ENCODE assay signal across 9 cellular contexts in genomic region chr1:234656981-234657651, GRCh38. TPM values are rescaled to one million over a fixed set of nuclear protein-coding genes. Genes with fewer than 3 reads are reported as not detected.
DNase-seq lines count a peak whose midpoint lies in the region; ATAC-seq and TF ChIP-seq lines count a peak whose summit lies in the region.
"Had no signal": no experiment of that assay in that cellular context is flagged by ENCODE, and none has a peak within 500 bp of the region (broad histone marks: within the 10 kb centered on the region; RNA-seq: fewer than 3 reads in every experiment).

No MANE protein-coding gene starts in this region.

- no peak overlapping the region for H3K9ac ChIP-seq in Loucy (ENCODE audit: low read depth, low read length, poor library complexity, severe bottlenecking)

- H3K27me3 ChIP-seq in Loucy (ENCODE audit: insufficient read depth, low read length, poor library complexity, severe bottlenecking) (no peaks in the 10 kb centered on the region), body of pancreas (no peaks in the 10 kb centered on the region), gastrocnemius medialis (no peaks in the 10 kb centered on the region)
- H3K27me3 ChIP-seq: cardiac muscle cell had no signal

- H3K36me3 ChIP-seq in Loucy (ENCODE audit: insufficient read depth, low read length): no peaks in the 10 kb centered on the region
- H3K36me3 ChIP-seq in body of pancreas (replicated peaks in 1 of 2; ENCODE audit: insufficient read depth in 1 of 2, low read depth in 2 of 2): no peaks in the 10 kb centered on the region
- no peaks in the 10 kb centered on the region for H3K36me3 ChIP-seq in gastrocnemius medialis
- H3K36me3 ChIP-seq: cardiac muscle cell had no signal

- in situ Hi-C loops in gastrocnemius medialis (cut with MboI; ENCODE audit: low sequenced_read_pairs in 4 of 4): no loop called here

- no peak overlapping the region for H3K4me2 ChIP-seq in Loucy (ENCODE audit: low read depth, low read length, poor library complexity, severe bottlenecking)

- peak overlapping the region; percentile 64 to 85 (median 82) for H3K27ac ChIP-seq in body of pancreas
- H3K27ac ChIP-seq in gastrocnemius medialis: no peak overlapping the region
- H3K27ac ChIP-seq: cardiac muscle cell had no signal

- H3F3A ChIP-seq in Loucy (ENCODE audit: low read depth): no peaks in the 10 kb centered on the region

- no peaks in the 10 kb centered on the region for H3K9me2 ChIP-seq in Loucy (replicated peaks; ENCODE audit: low read depth, low read length)

- H2AFZ ChIP-seq in Loucy (ENCODE audit: low read length): peak overlapping the region; percentile 70

- H3K4me1 ChIP-seq in Loucy (ENCODE audit: insufficient read depth, low read length, poor library complexity, severe bottlenecking): peaks cover 16% of the 10 kb centered on the region
- H3K4me1 ChIP-seq in body of pancreas: peaks cover 32% of the 10 kb centered on the region
- peaks cover 0 to 13% of the 10 kb centered on the region in 2 donors for H3K4me1 ChIP-seq in gastrocnemius medialis

- ATAC-seq in body of pancreas (peak; percentile 76), HG02678 (IDR thresholded peaks at IDR 0.05; ENCODE audit: unreplicated experiment) (no peak), gastrocnemius medialis (no peak)

- TF ChIP-seq POLR2A in body of pancreas (IDR thresholded peaks at IDR 0.05) (no peak), lower leg skin (IDR thresholded peaks at IDR 0.05) (no peak), gastrocnemius medialis (IDR thresholded peaks at IDR 0.05) (no peak)

- H3K4me3 ChIP-seq in Loucy (ENCODE audit: low read length, poor library complexity, severe bottlenecking) (no peak overlapping the region), body of pancreas (no peak overlapping the region), lower leg skin (ENCODE audit: low read depth, poor library complexity, severe bottlenecking) (no peak overlapping the region), gastrocnemius medialis (no peak overlapping the region)
- H3K4me3 ChIP-seq: cardiac muscle cell had no signal

- TF ChIP-seq CTCF in Loucy (conservative IDR thresholded peaks at IDR 0.05; ENCODE audit: low read length): no peak
- TF ChIP-seq CTCF in body of pancreas (IDR thresholded peaks at IDR 0.05): peak in 3 of 7 experiments; percentile 12 to 29 (median 15)
- TF ChIP-seq CTCF in lower leg skin (IDR thresholded peaks at IDR 0.05): no peak
- no peak for TF ChIP-seq CTCF in gastrocnemius medialis (IDR thresholded peaks at IDR 0.05 in 4 of 5, conservative IDR thresholded peaks at IDR 0.05 in 1 of 5)

- H3K9me3 ChIP-seq in Loucy (ENCODE audit: insufficient read depth, low read depth, low read length) (no peaks in the 10 kb centered on the region), body of pancreas (no peaks in the 10 kb centered on the region), gastrocnemius medialis (no peaks in the 10 kb centered on the region)

- DNase-seq in activated T-cell treated with anti-CD3 and anti-CD28 coated beads for 48 hours (ENCODE audit: low read depth) (peak; percentile 16), activated T-cell treated with anti-CD3 and anti-CD28 coated beads for 4 hours (no peak), body of pancreas (peak in 3 of 4 donors; percentile 37 to 63 (median 56)), lower leg skin (ENCODE audit: low spot score in 2 of 2) (peak; percentile 55 to 85), NCI-H524 treated with DMSO at 0.1 percent for 48 hours (lab: John Stamatoyannopoulos, UW) (no peak), gastrocnemius medialis (no peak)

- no peaks in the 10 kb centered on the region for H3K79me2 ChIP-seq in Loucy (ENCODE audit: insufficient read depth, low read length)

- H4K20me1 ChIP-seq in Loucy (ENCODE audit: insufficient read depth, low read length, poor library complexity, severe bottlenecking): no peaks in the 10 kb centered on the region

- 53 to 65% methylated on average over 11 of the region's 11 CpGs for WGBS in body of pancreas, 2 donors
- WGBS in lower leg skin, 2 donors: 37 to 45% methylated on average over 11 of the region's 11 CpGs

- intact Hi-C loops in body of pancreas (cut with DNase I) (no loop called here), lower leg skin (cut with DNase I; ENCODE audit: low total_unique reads) (no loop called here), gastrocnemius medialis (cut with DNase I; ENCODE audit: low total_unique reads) (no loop called here)

RNA-seq across cellular contexts. Expression of gene IRF2BP2, which starts 47.1 kb away (rescaled TPM):
- total RNA-seq in body of pancreas (10 to 100 TPM; 82.7 to 83.3 TPM), lower leg skin (100 to 1,000 TPM; 121 to 149 (median 137) TPM), gastrocnemius medialis (10 to 100 TPM; 32.2 to 92.0 (median 52.2) TPM)

Comparison
In these comparisons a context has a peak if more than half of its experiments do, and no peak if none do; other contexts are left out.
1. DNase-seq: peak in activated T-cell treated with anti-CD3 and anti-CD28 coated beads for 48 hours (single experiment), body of pancreas (3 of 4) and lower leg skin (2 of 2); none in activated T-cell treated with anti-CD3 and anti-CD28 coated beads for 4 hours (single experiment), NCI-H524 treated with DMSO at 0.1 percent for 48 hours (single experiment) and gastrocnemius medialis (0 of 2).
2. H3K27ac ChIP-seq: peak in body of pancreas (4 of 4); none in gastrocnemius medialis (0 of 4).